In the genomic region with DNA sequence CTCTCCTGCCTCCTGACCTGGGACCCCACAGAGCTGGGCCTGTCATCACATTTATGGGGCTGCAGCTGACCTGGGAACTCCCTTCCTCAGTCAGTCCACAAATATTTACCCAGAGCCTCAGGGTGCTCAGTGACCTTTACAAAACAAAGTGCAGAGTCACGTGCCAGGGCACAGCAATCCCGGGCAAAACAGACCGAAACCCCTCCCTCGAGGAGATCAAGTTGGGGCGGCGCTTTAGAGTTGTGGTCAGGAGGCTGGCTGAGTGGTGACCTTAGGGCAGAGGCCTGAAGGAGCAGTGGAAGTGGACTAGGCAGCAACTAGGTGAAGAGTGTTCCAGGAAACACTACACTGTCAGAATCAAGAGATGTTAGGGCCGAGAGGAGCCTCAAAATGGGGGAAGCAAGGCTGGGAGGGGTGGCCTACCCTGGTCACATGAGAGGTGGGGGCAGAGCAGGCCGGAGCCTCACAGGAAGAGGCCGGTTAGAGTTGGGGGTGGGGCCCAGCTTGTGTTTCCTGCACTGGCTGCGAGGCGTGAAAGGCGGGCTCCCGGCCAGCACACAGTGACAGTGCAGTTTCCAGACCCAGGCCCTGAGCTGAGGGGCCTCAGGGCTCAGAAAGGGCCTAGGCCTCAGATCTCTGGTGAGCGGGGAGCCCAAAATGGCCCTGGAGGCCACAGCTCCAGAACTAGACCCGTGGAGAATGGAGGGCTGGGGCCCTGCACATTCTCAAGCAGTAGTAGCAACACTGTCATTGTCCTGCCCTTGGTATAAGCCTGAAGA, we compare ENCODE assay signal across 8 cellular contexts. TPM values are rescaled to one million over a fixed set of nuclear protein-coding genes. Genes with fewer than 3 reads are reported as not detected.
DNase-seq lines count a peak whose midpoint lies in the region; ATAC-seq and TF ChIP-seq lines count a peak whose summit lies in the region.

No MANE protein-coding gene starts in this region.

- H3K27me3 ChIP-seq in psoas muscle (ENCODE audit: insufficient read depth in 3 of 3, low read length in 2 of 3) = no peaks in the 10 kb centered on the region
- no peaks in the 10 kb centered on the region for H3K27me3 ChIP-seq in uterus

- intact Hi-C loops in left ventricle myocardium superior (cut with micrococcal nuclease) (no loop called here), psoas muscle (cut with DNase I) (loop anchor here (1.0 to 5.0 kb wide), 3 partner anchors 36 to 78 kb away; a partner anchor contains a TSS), uterus (cut with DNase I; ENCODE audit: low total_unique reads) (loop anchor here (5.0 kb wide), 2 partner anchors 37 to 93 kb away; a partner anchor contains a TSS)

- H3K4me1 ChIP-seq in psoas muscle = peaks cover 57% of the 10 kb centered on the region
- H3K4me1 ChIP-seq in uterus = peaks cover 0 to 7% of the 10 kb centered on the region in 2 donors

- no peaks in the 10 kb centered on the region for H3K9me3 ChIP-seq in psoas muscle
- no peaks in the 10 kb centered on the region for H3K9me3 ChIP-seq in uterus

- peak; percentile 98 for DNase-seq in GM12865 (ENCODE audit: low read depth)
- DNase-seq in NCI-H1417 treated with DMSO at 0.1 percent for 48 hours (lab: John Stamatoyannopoulos, UW) = peak; percentile 78
- peak; percentile 50 for DNase-seq in T follicular helper cell (ENCODE audit: low read depth)
- peak; percentile 64 to 96 (median 88) for DNase-seq in amygdala (lab: John Stamatoyannopoulos, UW)
- peak; percentile 99 for DNase-seq in left ventricle myocardium superior
- peak; percentile 99 for DNase-seq in psoas muscle
- DNase-seq in uterus = peak; percentile 96 to 98

- H3K4me3 ChIP-seq in GM12865 (ENCODE audit: low read depth, low read length) (peak overlapping the region; percentile 70), psoas muscle (peak overlapping the region; percentile 86), uterus (peak overlapping the region; percentile 26 to 76)

- peak; percentile 55 to 75 for TF ChIP-seq POLR2A in uterus (IDR thresholded peaks at IDR 0.05)

- TF ChIP-seq CTCF in GM12865 (IDR thresholded peaks at IDR 0.05; ENCODE audit: insufficient read depth, low read depth, low read length, missing control alignments) (no peak), psoas muscle (IDR thresholded peaks at IDR 0.05) (no peak), uterus (IDR thresholded peaks at IDR 0.05) (peak in 2 of 4 experiments; percentile 6 to 15)

- H3K36me3 ChIP-seq in psoas muscle (ENCODE audit: insufficient read depth in 1 of 2, low read depth in 1 of 2) (peaks cover 0 to 7% of the 10 kb centered on the region in 2 donors), uterus (no peaks in the 10 kb centered on the region)

- ATAC-seq in HG02678 (IDR thresholded peaks at IDR 0.05; ENCODE audit: unreplicated experiment) (peak; percentile 41), left ventricle myocardium superior (peak; percentile 49), psoas muscle (peak; percentile 20 to 38 (median 34))

- peak overlapping the region; percentile 100 for H3K27ac ChIP-seq in psoas muscle
- peak overlapping the region; percentile 98 to 99 for H3K27ac ChIP-seq in uterus

- WGBS in psoas muscle, 3 donors = 0 to 1% (median 0%) methylated on average over 15 of the region's 15 CpGs

RNA-seq across cellular contexts. Expression of a gene that starts 3.7 kb away (rescaled TPM):
- 508 TPM for total RNA-seq in left ventricle myocardium superior
- total RNA-seq in psoas muscle = 1,000 to 10,000 TPM in 1 of 4 donors, 100 to 1,000 TPM in 3; 517 to 1,759 (median 646) TPM
- 100 to 1,000 TPM; 474 to 758 (median 716) TPM for polyA plus RNA-seq in psoas muscle
- 100 to 1,000 TPM in 3 of 4 donors, 10 to 100 TPM in 1; 33.6 to 932 (median 120) TPM for total RNA-seq in uterus

RNA-seq across cellular contexts. Expression of a gene that starts 32.4 kb away (rescaled TPM):
- total RNA-seq in left ventricle myocardium superior = 9.7 TPM
- 10 to 100 TPM in 3 of 4 donors, 1 to 10 TPM in 1; 7.4 to 27.7 (median 13.9) TPM for total RNA-seq in psoas muscle
- polyA plus RNA-seq in psoas muscle = 10 to 100 TPM; 10.6 to 20.8 (median 12.9) TPM
- 100 to 1,000 TPM in 1 of 4 donors, 10 to 100 TPM in 3; 15.9 to 160 (median 41.5) TPM for total RNA-seq in uterus

RNA-seq across cellular contexts. Expression of a gene that starts 36.4 kb away (rescaled TPM):
- total RNA-seq in left ventricle myocardium superior (4.6 TPM), psoas muscle (1 to 10 TPM; 5.7 to 8.8 (median 7.2) TPM), uterus (1 to 10 TPM in 2 of 4 donors, under 1 TPM in 1, not detected in 1; 0.29 to 5.9 (median 5.3) TPM)
- polyA plus RNA-seq in psoas muscle = 10 to 100 TPM in 1 of 3 donors, 1 to 10 TPM in 2; 3.7 to 18.5 (median 6.1) TPM

Comparison
In these comparisons a context has a peak if more than half of its experiments do, and no peak if none do; other contexts are left out.
1. Peak in every context shown above with its lines: DNase-seq, ATAC-seq, H3K4me3 ChIP-seq and H3K27ac ChIP-seq.